In the genomic region with DNA sequence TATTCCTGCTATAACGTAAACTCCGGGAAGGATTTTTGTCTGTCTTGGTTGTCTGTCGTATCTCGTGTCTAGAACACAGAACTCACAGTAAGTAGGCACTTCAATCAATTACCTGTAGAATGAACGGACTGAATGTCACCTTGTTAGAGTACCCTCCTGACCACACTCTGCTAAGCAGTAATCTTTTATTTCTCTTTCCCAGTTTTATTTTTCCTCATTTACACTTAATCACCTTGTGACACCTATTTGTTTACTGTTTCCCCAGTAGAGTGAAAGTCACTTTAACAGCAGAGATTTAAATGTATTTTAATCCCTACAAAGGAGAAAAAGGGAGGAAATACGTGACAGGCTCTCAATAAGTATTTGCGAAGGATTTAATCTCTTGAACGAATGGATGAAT, we compare ENCODE assay signal across 8 cellular contexts. TPM values are rescaled to one million over a fixed set of nuclear protein-coding genes. Genes with fewer than 3 reads are reported as not detected.
DNase-seq lines count a peak whose midpoint lies in the region; ATAC-seq and TF ChIP-seq lines count a peak whose summit lies in the region.

No MANE protein-coding gene starts in this region.

- no peaks in the 10 kb centered on the region for H3K27me3 Mint-ChIP-seq in effector memory CD8-positive, alpha-beta T cell

- peaks cover 9 to 12% of the 10 kb centered on the region in 2 donors for H3K4me1 Mint-ChIP-seq in effector memory CD8-positive, alpha-beta T cell (ENCODE audit: low read depth in 2 of 2)

- ATAC-seq in effector memory CD8-positive, alpha-beta T cell (replicated peaks): no peak
- ATAC-seq in HG03571 (IDR thresholded peaks at IDR 0.05; ENCODE audit: unreplicated experiment) (no peak), HG02885 (IDR thresholded peaks at IDR 0.05; ENCODE audit: poor library complexity, unreplicated experiment) (no peak)

- no peak for TF ChIP-seq CTCF in ovary (IDR thresholded peaks at IDR 0.05)

- TF ChIP-seq EP300 in ovary (IDR thresholded peaks at IDR 0.05): no peak

- intact Hi-C loops in ovary (cut with DNase I): loop anchor here in 1 of 4 donors (10.0 kb wide), 1 partner anchor 648 kb away; a partner anchor contains a TSS

- no peaks in the 10 kb centered on the region for H3K9me3 ChIP-seq in ovary

- H3K9me3 Mint-ChIP-seq in effector memory CD8-positive, alpha-beta T cell: no peaks in the 10 kb centered on the region

- peak; percentile 46 for DNase-seq in DMS79 (lab: John Stamatoyannopoulos, UW)
- DNase-seq in NCI-H2029 treated with DMSO at 0.1 percent for 48 hours (lab: John Stamatoyannopoulos, UW): peak; percentile 84
- DNase-seq in effector memory CD8-positive, alpha-beta T cell: no peak
- DNase-seq in ovary: no peak
- DNase-seq in activated gamma-delta T cell treated with Interleukin-2 at 50 U/mL for 16 hours: no peak
- no peak for DNase-seq in erythroblast (lab: John Stamatoyannopoulos, UW)

- peak overlapping the region; percentile 81 for H3K4me3 ChIP-seq in ovary

- H3K27me3 ChIP-seq in ovary: no peaks in the 10 kb centered on the region

- no peak overlapping the region for H3K27ac ChIP-seq in ovary

- H3K4me1 ChIP-seq in ovary (ENCODE audit: insufficient read depth): no peaks in the 10 kb centered on the region

- no peaks in the 10 kb centered on the region for H3K36me3 ChIP-seq in ovary

- peak overlapping the region; percentile 77 to 82 for H3K4me3 Mint-ChIP-seq in effector memory CD8-positive, alpha-beta T cell

- H3K27ac Mint-ChIP-seq in effector memory CD8-positive, alpha-beta T cell: peak overlapping the region; percentile 72 to 90

- 7 to 21% (median 12%) methylated on average over 8 of the region's 8 CpGs for WGBS in ovary, 3 donors

- peaks cover 4% of the 10 kb centered on the region for H3K36me3 Mint-ChIP-seq in effector memory CD8-positive, alpha-beta T cell (ENCODE audit: insufficient read depth)

- TF ChIP-seq POLR2A in ovary (IDR thresholded peaks at IDR 0.05): no peak
- TF ChIP-seq POLR2A in erythroblast (IDR thresholded peaks at IDR 0.05; ENCODE audit: low read length): no peak

RNA-seq across cellular contexts. Expression of a gene that starts 0.5 kb away (rescaled TPM):
- 10 to 100 TPM; 20.5 to 39.5 (median 27.6) TPM for total RNA-seq in ovary
- 10 to 100 TPM in 1 of 2 donors, 1 to 10 TPM in 1; 9.3 to 14.7 TPM for polyA plus RNA-seq in ovary

Comparison
In these comparisons a context has a peak if more than half of its experiments do, and no peak if none do; other contexts are left out.
1. DNase-seq: peak in DMS79 (single experiment) and NCI-H2029 treated with DMSO at 0.1 percent for 48 hours (single experiment); none in effector memory CD8-positive, alpha-beta T cell (0 of 3), ovary (0 of 5), activated gamma-delta T cell treated with Interleukin-2 at 50 U/mL for 16 hours (single experiment) and erythroblast (0 of 2).